ENCODE assay signal across 7 cellular contexts in genomic region chr14:103716091-103716801, GRCh38. TPM values are rescaled to one million over a fixed set of nuclear protein-coding genes. Genes with fewer than 3 reads are reported as not detected.
A peak's percentile ranks its signal among the peaks of the same experiment; 100 is the strongest.
DNase-seq lines count a peak whose midpoint lies in the region; ATAC-seq and TF ChIP-seq lines count a peak whose summit lies in the region.

No MANE protein-coding gene starts in this region.

- peaks cover 6 to 15% (median 9%) of the 10 kb centered on the region in 3 experiments; a peak in 5 of 7 replicates for H3K36me3 Mint-ChIP-seq in H9 (ENCODE audit: insufficient read depth in 1 of 3, low read depth in 3 of 3)
- H3K36me3 Mint-ChIP-seq in naive thymus-derived CD8-positive, alpha-beta T cell: peaks cover 0 to 2% (median 0%) of the 10 kb centered on the region in 3 donors

- peak overlapping the region; percentile 79 for H3K4me3 ChIP-seq in GM06990 (replicated peaks; ENCODE audit: low read depth, low read length)
- H3K4me3 ChIP-seq in epithelial cell of esophagus (ENCODE audit: low read length): peak overlapping the region; percentile 63

- no peaks in the 10 kb centered on the region for H4K20me1 ChIP-seq in H9 (ENCODE audit: control insufficient read depth, insufficient read depth, insufficient read length)

- H4K8ac ChIP-seq in H9 (replicated peaks; ENCODE audit: insufficient read length, low read depth, low read length): no peak overlapping the region

- no peaks in the 10 kb centered on the region for H3K9me3 ChIP-seq in H9 (ENCODE audit: control insufficient read depth, low read depth, low read length)

- no peak overlapping the region for H2AK5ac ChIP-seq in H9 (ENCODE audit: insufficient read length, low read length)

- H3T11ph ChIP-seq in H9 (ENCODE audit: low read length): no peak overlapping the region

- H3K36me3 ChIP-seq in GM06990 (ENCODE audit: control insufficient read depth, insufficient read depth, low read length): peaks cover 3% of the 10 kb centered on the region

- TF ChIP-seq CTCF in GM06990 (IDR thresholded peaks at IDR 0.05; ENCODE audit: insufficient read depth, low read length, poor library complexity, severe bottlenecking) (no peak), H9 (conservative IDR thresholded peaks at IDR 0.05) (no peak), epithelial cell of esophagus (IDR thresholded peaks at IDR 0.05; ENCODE audit: insufficient read depth, low read depth, low read length, missing control alignments) (no peak)

- H2BK12ac ChIP-seq in H9 (ENCODE audit: insufficient read length, low read depth, low read length): no peak overlapping the region

- no peak overlapping the region for H3K4ac ChIP-seq in H9 (ENCODE audit: low read depth, low read length)

- peak overlapping the region; percentile 42 for H3K4me2 ChIP-seq in H9 (ENCODE audit: insufficient read depth, insufficient read length, low read length)

- H3K18ac ChIP-seq in H9 (ENCODE audit: insufficient read length, low read depth, low read length): no peak overlapping the region

- POLR2A ChIA-PET in naive thymus-derived CD8-positive, alpha-beta T cell (lab: Charles Lee): interaction anchor here (0.5 to 1.9 kb wide), 7 partner anchors 10 to 253 kb away, joined by 3 to 6 read pairs (median 5); partner anchors contain the start of gene KLC1

- peaks cover 29 to 31% of the 10 kb centered on the region in 2 experiments for H3K4me1 Mint-ChIP-seq in H9
- peaks cover 19 to 55% (median 53%) of the 10 kb centered on the region in 4 donors for H3K4me1 Mint-ChIP-seq in naive thymus-derived CD8-positive, alpha-beta T cell

- no peaks in the 10 kb centered on the region; the same call in 1 of the 2 replicates for H3K4me1 ChIP-seq in H9 (ENCODE audit: insufficient read depth, low read length)

- no peak overlapping the region for H3K23ac ChIP-seq in H9 (ENCODE audit: insufficient read length, low read depth, low read length)

- H4K91ac ChIP-seq in H9 (ENCODE audit: insufficient read length, low read depth, low read length): no peak overlapping the region

- H2AFZ ChIP-seq in H9 (ENCODE audit: low read length): no peak overlapping the region

- H2BK20ac ChIP-seq in H9 (ENCODE audit: low read depth, low read length, poor library complexity, severe bottlenecking): no peak overlapping the region

- peak overlapping the region; percentile 16 for H3K9ac ChIP-seq in H9 (ENCODE audit: extremely low read depth, insufficient read length, low read length)

- DNase-seq in GM06990 (ENCODE audit: extremely low read depth, insufficient read length) (no peak), H9 (no peak), RPMI8226 (peak; percentile 29), epithelial cell of esophagus (ENCODE audit: low read depth) (peak; percentile 19), HuH-7 (ENCODE audit: low spot score) (no peak)
- peak in 3 of 10 donors; percentile 19 to 62 (median 24) for DNase-seq in naive thymus-derived CD8-positive, alpha-beta T cell

- no peak overlapping the region; a peak in 1 of 7 replicates for H3K27ac Mint-ChIP-seq in H9
- peak overlapping the region in 3 of 10 donors; percentile 38 to 83 (median 48) for H3K27ac Mint-ChIP-seq in naive thymus-derived CD8-positive, alpha-beta T cell

- H2BK15ac ChIP-seq in H9 (ENCODE audit: low read depth, low read length): no peak overlapping the region

- peak overlapping the region; percentile 75 to 85 for H3K4me3 Mint-ChIP-seq in H9
- H3K4me3 Mint-ChIP-seq in naive thymus-derived CD8-positive, alpha-beta T cell: peak overlapping the region; percentile 69 to 99 (median 82)

- WGBS in H9 (ENCODE audit: extremely low coverage, insufficient read length, low lambda C conversion rate): no CpG with 5 or more reads among the region's 72 CpGs

- H3K27ac ChIP-seq in H9 (ENCODE audit: insufficient read length, low read depth, low read length): no peak overlapping the region

- peaks cover 2% of the 10 kb centered on the region for H3K79me1 ChIP-seq in H9 (ENCODE audit: insufficient read depth, low read depth, low read length, poor library complexity, severe bottlenecking)

- no peak overlapping the region for H3K14ac ChIP-seq in H9 (ENCODE audit: insufficient read depth, low read length)

- no peak overlapping the region for H3K56ac ChIP-seq in H9 (ENCODE audit: insufficient read length, low read depth, low read length)

- no peaks in the 10 kb centered on the region; the same call in 1 of the 2 replicates for H3K27me3 Mint-ChIP-seq in H9 (ENCODE audit: low read depth)
- no peaks in the 10 kb centered on the region for H3K27me3 Mint-ChIP-seq in naive thymus-derived CD8-positive, alpha-beta T cell

- H3K9me3 Mint-ChIP-seq in H9: no peaks in the 10 kb centered on the region
- H3K9me3 Mint-ChIP-seq in naive thymus-derived CD8-positive, alpha-beta T cell: no peaks in the 10 kb centered on the region

- ATAC-seq in naive thymus-derived CD8-positive, alpha-beta T cell: peak in 1 of 2 donors; percentile 5
- no peak for ATAC-seq in HG03460 (IDR thresholded peaks at IDR 0.05; ENCODE audit: unreplicated experiment)

- no peaks in the 10 kb centered on the region for H3K27me3 ChIP-seq in GM06990 (replicated peaks; ENCODE audit: control insufficient read depth, insufficient read depth, low read length)
- H3K27me3 ChIP-seq in H9 (ENCODE audit: insufficient read depth, low read length): no peaks in the 10 kb centered on the region

- no peaks in the 10 kb centered on the region for H3K23me2 ChIP-seq in H9 (ENCODE audit: insufficient read length, low read depth, low read length, poor library complexity, severe bottlenecking)

- H4K5ac ChIP-seq in H9 (ENCODE audit: insufficient read length, low read depth, low read length): no peak overlapping the region

- no peak overlapping the region for H2BK5ac ChIP-seq in H9 (ENCODE audit: insufficient read length, low read length)

- no peak overlapping the region for H2BK120ac ChIP-seq in H9 (ENCODE audit: low read depth, low read length, poor library complexity, severe bottlenecking)

- no peaks in the 10 kb centered on the region; the same call in 1 of the 2 replicates for H3K79me2 ChIP-seq in H9 (ENCODE audit: insufficient read depth, low read length)

RNA-seq across cellular contexts. Expression of gene ZFYVE21, which starts 0.6 kb away (rescaled TPM):
- 49.7 and 50.5 TPM in 2 replicates for total RNA-seq in H9 (2021)
- total RNA-seq in naive thymus-derived CD8-positive, alpha-beta T cell: 10 to 100 TPM; 13.5 to 16.9 TPM
- 1 to 10 TPM; 7.7 to 8.7 (median 8.1) TPM for polyA plus RNA-seq in naive thymus-derived CD8-positive, alpha-beta T cell

RNA-seq across cellular contexts. Expression of gene XRCC3, which starts 1.0 kb away (rescaled TPM):
- total RNA-seq in H9 (2021): 42.6 and 45.3 TPM in 2 replicates
- total RNA-seq in naive thymus-derived CD8-positive, alpha-beta T cell: 10 to 100 TPM; 13.8 to 14.1 TPM
- polyA plus RNA-seq in naive thymus-derived CD8-positive, alpha-beta T cell: 1 to 10 TPM; 2.1 to 3.6 (median 3.2) TPM

Comparison
In these comparisons a context has a peak if more than half of its experiments do, and no peak if none do; other contexts are left out.
1. DNase-seq: peak in RPMI8226 (single experiment) and epithelial cell of esophagus (single experiment); none in GM06990 (single experiment), H9 (single experiment) and HuH-7 (single experiment).